15 cellular contexts compared by ENCODE assay signal in the genomic region with DNA sequence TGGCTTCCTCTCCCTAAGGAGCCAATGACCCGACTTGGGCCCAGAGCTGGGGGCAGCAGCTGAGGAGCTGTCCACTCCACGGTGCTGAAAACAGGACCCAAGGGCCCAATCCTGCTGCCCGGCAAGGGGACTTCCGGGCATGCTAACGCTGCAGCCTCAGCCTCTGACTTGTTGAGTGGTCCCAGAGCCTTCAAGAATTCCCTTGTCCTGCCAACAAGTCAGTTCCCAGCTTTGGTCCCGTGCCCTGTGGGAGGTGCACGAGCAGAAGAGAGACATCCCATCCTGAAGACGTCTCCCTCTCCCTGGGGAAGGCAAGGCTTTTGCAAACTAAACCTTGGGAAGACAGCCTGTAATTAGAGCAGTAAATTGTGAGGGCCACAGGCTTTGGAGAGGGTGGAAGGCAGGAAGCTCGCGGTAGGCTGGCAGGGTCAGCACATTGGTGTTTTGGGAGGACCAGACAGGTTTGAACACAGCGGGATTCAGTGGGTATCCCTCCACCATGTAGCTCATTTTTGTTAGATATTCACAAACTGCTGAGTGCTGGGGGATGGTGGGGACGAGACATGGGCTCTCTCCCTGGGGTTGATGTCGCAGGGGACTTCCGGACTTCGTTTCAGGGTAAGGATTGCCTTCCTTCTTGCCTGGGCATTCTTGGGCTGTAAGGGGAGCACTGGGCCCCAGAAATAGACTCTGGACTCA. TPM values are rescaled to one million over a fixed set of nuclear protein-coding genes. Genes with fewer than 3 reads are reported as not detected.
DNase-seq lines count a peak whose midpoint lies in the region; ATAC-seq, FAIRE-seq and TF ChIP-seq lines count a peak whose summit lies in the region.
"Had no signal": no experiment of that assay in that cellular context is flagged by ENCODE, and none has a peak within 500 bp of the region (broad histone marks: within the 10 kb centered on the region; RNA-seq: fewer than 3 reads in every experiment).

No MANE protein-coding gene starts in this region.

- no peak overlapping the region for H2BK12ac ChIP-seq in H1 (ENCODE audit: low read depth, low read length)

- POLR2A ChIA-PET in activated CD4-positive, alpha-beta T cell treated with anti-CD3 and anti-CD28 coated beads for 36 hours (lab: Charles Lee): interaction anchor here (0.5 kb wide), 1 partner anchor 119 kb away, joined by 3 read pairs; no protein-coding TSS in a partner anchor
- POLR2A ChIA-PET in H1 (lab: Charles Lee; ENCODE audit: partially characterized antibody): no interaction called here

- no peak overlapping the region for H3K4me3 ChIP-seq in H1 (ENCODE audit: extremely low read depth in 1 of 4, insufficient read depth in 2 of 4, low read depth in 3 of 4, low read length in 4 of 4)
- H3K4me3 ChIP-seq: skin epidermis, stomach had no signal

- no peak overlapping the region for H3K9ac ChIP-seq in H1 (replicated peaks in 1 of 4; ENCODE audit: extremely low read depth in 1 of 4, low read depth in 3 of 4, low read length in 3 of 4)

- no peak overlapping the region for H3K23ac ChIP-seq in H1 (ENCODE audit: insufficient read length)

- no peak overlapping the region for H4K8ac ChIP-seq in H1 (ENCODE audit: extremely low read depth, insufficient read depth, low read length)

- H3K4ac ChIP-seq in H1 (replicated peaks; ENCODE audit: insufficient read length, low read depth, low read length): no peak overlapping the region

- H3K36me3 Mint-ChIP-seq in activated CD4-positive, alpha-beta T cell treated with anti-CD3 and anti-CD28 coated beads for 36 hours (ENCODE audit: low read depth): no peaks in the 10 kb centered on the region
- H3K36me3 Mint-ChIP-seq: T-cell had no signal

- no peak overlapping the region for H3K4me2 ChIP-seq in H1 (ENCODE audit: insufficient read depth in 1 of 2, low read depth in 2 of 2, low read length in 2 of 2)

- no peak overlapping the region for H3K14ac ChIP-seq in H1 (ENCODE audit: insufficient read length)

- no peak overlapping the region for H3K4me3 Mint-ChIP-seq in activated CD4-positive, alpha-beta T cell treated with anti-CD3 and anti-CD28 coated beads for 36 hours
- H3K4me3 Mint-ChIP-seq: T-cell had no signal

- TF ChIP-seq RAD21 in H1 (IDR thresholded peaks at IDR 0.05 in 1 of 2, conservative IDR thresholded peaks at IDR 0.05 in 1 of 2; ENCODE audit: low read depth in 2 of 2, low read length in 2 of 2): peak in 1 of 2 experiments; percentile 19; a peak in 1 of 4 replicates

- no peak overlapping the region for H3K27ac ChIP-seq in H1 (ENCODE audit: low read depth, low read length)
- H3K27ac ChIP-seq: skin epidermis, stomach had no signal

- 77% methylated on average over 14 of the region's 15 CpGs; no CpG with 5 or more reads in 1 of the 2 experiments for WGBS in H1 (ENCODE audit: extremely low coverage in 1 of 2, insufficient coverage in 1 of 2, insufficient read length in 1 of 2, insufficient replicate concordance in 2 of 2, low coverage in 1 of 2, low lambda C conversion rate in 2 of 2, missing lambda C conversion rate in 1 of 2), 2 experiments

- no peak overlapping the region for H2BK5ac ChIP-seq in H1 (ENCODE audit: low read depth, low read length)

- no peak overlapping the region for H2BK120ac ChIP-seq in H1 (replicated peaks; ENCODE audit: low read depth, low read length)

- no peak overlapping the region for H2BK15ac ChIP-seq in H1 (ENCODE audit: low read length)

- H3K27me3 Mint-ChIP-seq in activated CD4-positive, alpha-beta T cell treated with anti-CD3 and anti-CD28 coated beads for 36 hours: peaks cover 9% of the 10 kb centered on the region

- TF ChIP-seq EP300 in H1 (IDR thresholded peaks at IDR 0.05; ENCODE audit: borderline replicate concordance in 1 of 2, low read depth in 2 of 2, low read length in 2 of 2): no peak

- no peaks in the 10 kb centered on the region for H3K9me3 ChIP-seq in H1 (ENCODE audit: insufficient read depth in 2 of 2, low read depth in 1 of 2, low read length in 1 of 2)
- H3K9me3 ChIP-seq: stomach had no signal

- no peak overlapping the region for H3K27ac Mint-ChIP-seq in activated CD4-positive, alpha-beta T cell treated with anti-CD3 and anti-CD28 coated beads for 36 hours
- H3K27ac Mint-ChIP-seq: T-cell had no signal

- peaks cover 8% of the 10 kb centered on the region; the same call in 1 of the 2 replicates for H3K23me2 ChIP-seq in H1 (ENCODE audit: low read depth, low read length)

- FAIRE-seq in H1 (lab: Jason Lieb, UNC): peak; percentile 13

- no peak for ATAC-seq in activated CD4-positive, alpha-beta T cell treated with anti-CD3 and anti-CD28 coated beads for 36 hours
- ATAC-seq in GM21528 (IDR thresholded peaks at IDR 0.05; ENCODE audit: low FRiP score, unreplicated experiment): no peak
- no peak for ATAC-seq in HG02610 (IDR thresholded peaks at IDR 0.05; ENCODE audit: unreplicated experiment)
- ATAC-seq: Panc1, T-cell had no signal

- DNase-seq in activated CD4-positive, alpha-beta T cell treated with anti-CD3 and anti-CD28 coated beads for 36 hours: peak; percentile 17
- DNase-seq in activated CD4-positive, alpha-beta T cell treated with anti-CD3 and anti-CD28 coated beads, Interleukin-2, amount 50 U/mL, for 1 hour: no peak
- peak; percentile 16 for DNase-seq in KBM-7
- DNase-seq in H1 (ENCODE audit: low read depth in 1 of 2, low spot score in 2 of 2): peak in 1 of 2 experiments; percentile 82
- peak; percentile 64 for DNase-seq in posterior vena cava (ENCODE audit: low spot score)
- DNase-seq in LoVo (ENCODE audit: low spot score): no peak
- DNase-seq: NCI-H1092, stomach had no signal

- H3K9me3 Mint-ChIP-seq in activated CD4-positive, alpha-beta T cell treated with anti-CD3 and anti-CD28 coated beads for 36 hours (ENCODE audit: low read depth): no peaks in the 10 kb centered on the region
- H3K9me3 Mint-ChIP-seq: T-cell had no signal

- H2AFZ ChIP-seq in H1 (ENCODE audit: low read length): no peak overlapping the region

- no peak overlapping the region for H4K5ac ChIP-seq in H1 (ENCODE audit: insufficient read length, low read depth, low read length)

- H2BK20ac ChIP-seq in H1 (ENCODE audit: low read length): no peak overlapping the region

- in situ Hi-C loops in KBM-7 (cut with MboI; ENCODE audit: low pct_unique_long_range_greater_than_20kb, low sequenced_read_pairs): no loop called here

- H2AK5ac ChIP-seq in H1 (ENCODE audit: low read depth, low read length): no peak overlapping the region

- TF ChIP-seq CTCF in H1 (IDR thresholded peaks at IDR 0.05; ENCODE audit: control extremely low read depth in 1 of 3, insufficient read depth in 1 of 3, low read depth in 1 of 3, low read length in 3 of 3): no peak

- H3K27me3 ChIP-seq in H1 (replicated peaks in 1 of 4; ENCODE audit: control insufficient read depth in 3 of 4, extremely low read depth in 1 of 4, insufficient read depth in 3 of 4, low read length in 3 of 4): no peaks in the 10 kb centered on the region

- no peak overlapping the region for H3K56ac ChIP-seq in H1 (replicated peaks; ENCODE audit: insufficient read length, low read depth, low read length)

- no peaks in the 10 kb centered on the region for H3K79me1 ChIP-seq in H1 (ENCODE audit: low read depth, low read length)

- H3K36me3 ChIP-seq in H1 (ENCODE audit: control insufficient read depth in 2 of 4, insufficient read depth in 4 of 4, low read length in 3 of 4): no peaks in the 10 kb centered on the region
- H3K36me3 ChIP-seq: stomach had no signal

- H3K79me2 ChIP-seq in H1 (ENCODE audit: control insufficient read depth in 1 of 2, insufficient read depth in 2 of 2, low read length in 2 of 2): no peaks in the 10 kb centered on the region

- no peak for TF ChIP-seq POLR2A in H1 (IDR thresholded peaks at IDR 0.05; ENCODE audit: control extremely low read depth in 1 of 2, low read depth in 2 of 2, low read length in 2 of 2)

- H4K20me1 ChIP-seq in H1 (replicated peaks in 1 of 2; ENCODE audit: control insufficient read depth in 1 of 2, insufficient read depth in 2 of 2, low read length in 2 of 2): peaks cover 0 to 7% of the 10 kb centered on the region in 2 experiments

- no peak overlapping the region for H3K18ac ChIP-seq in H1 (ENCODE audit: extremely low read depth, low read length)

- no peak overlapping the region for H4K91ac ChIP-seq in H1 (replicated peaks; ENCODE audit: insufficient read length, low read length)

- no peaks in the 10 kb centered on the region for H3K4me1 Mint-ChIP-seq in activated CD4-positive, alpha-beta T cell treated with anti-CD3 and anti-CD28 coated beads for 36 hours
- H3K4me1 Mint-ChIP-seq: T-cell had no signal

- H3K4me1 ChIP-seq in H1 (replicated peaks in 1 of 4; ENCODE audit: control insufficient read depth in 3 of 4, insufficient read depth in 4 of 4, low read length in 3 of 4): peaks cover 0 to 15% (median 6%) of the 10 kb centered on the region in 4 experiments; a peak in 6 of 7 replicates
- H3K4me1 ChIP-seq: stomach had no signal

- CTCF ChIA-PET in activated CD4-positive, alpha-beta T cell treated with anti-CD3 and anti-CD28 coated beads for 36 hours (lab: Charles Lee): no interaction called here
- CTCF ChIA-PET in H1 (lab: Charles Lee; ENCODE audit: partially characterized antibody): interaction anchor here (0.6 to 1.4 kb wide), 5 partner anchors 11 to 634 kb away, joined by 3 read pairs; no protein-coding TSS in a partner anchor

- intact Hi-C loops in activated CD4-positive, alpha-beta T cell treated with anti-CD3 and anti-CD28 coated beads for 36 hours (cut with DNase I, micrococcal nuclease): loop anchor here in 1 of 2 experiments (10.0 kb wide), 1 partner anchor 628 kb away; no protein-coding TSS in a partner anchor
- intact Hi-C loops in posterior vena cava (cut with DNase I): no loop called here

TF ChIP-seq in H1, 55 proteins besides CTCF, POLR2A, EP300 and RAD21 (continues in another document):
- TF ChIP-seq RXRA (IDR thresholded peaks at IDR 0.05; ENCODE audit: insufficient read depth, low read depth, low read length): no peak
- peak; percentile 31 for TF ChIP-seq TAF7 (optimal IDR thresholded peaks at IDR 0.05; ENCODE audit: borderline replicate concordance, low read depth, low read length)
- TF ChIP-seq SAP30 (IDR thresholded peaks at IDR 0.05; ENCODE audit: insufficient read depth, insufficient replicate concordance, low read length): peak; percentile 68
- no peak for TF ChIP-seq TAF1 (IDR thresholded peaks at IDR 0.05; ENCODE audit: low read depth, low read length)
- TF ChIP-seq GTF2F1 (IDR thresholded peaks at IDR 0.05; ENCODE audit: borderline replicate concordance, low read depth, low read length): no peak

RNA-seq across cellular contexts. Expression of gene PRR23E, which starts 29.8 kb away (rescaled TPM):
- not detected for total RNA-seq in activated CD4-positive, alpha-beta T cell treated with anti-CD3 and anti-CD28 coated beads for 36 hours
- not detected in 2 replicates for total RNA-seq in H1 (2021; fragmentation: NEBNext Ultra II Directional; extraction: Animal tissue kit (Norgen Biotek cat#: 25700))
- not detected in 2 replicates for polyA plus RNA-seq in H1 (2011; rRNA removed)
- polyA plus RNA-seq in H1 (2011; cell fraction: cytosol; rRNA removed): not detected
- polyA plus RNA-seq in H1 (2011; cell fraction: nucleus; rRNA removed): not detected
- polyA plus RNA-seq in H1 (2012, experiment 1 of 2): 0.09 TPM in 1 of 4 replicates, not detected in the others
- not detected for polyA plus RNA-seq in H1 (2012, experiment 2 of 2)
- polyA plus RNA-seq in H1 (2013, experiment 1 of 2): not detected
- 0.02 TPM for polyA plus RNA-seq in H1 (2013, experiment 2 of 2)
- not detected in 2 replicates for polyA minus RNA-seq in H1 (2011; rRNA and poly(A)+ RNA removed)
- polyA minus RNA-seq in H1 (2011; cell fraction: cytosol; rRNA and poly(A)+ RNA removed): not detected
- polyA minus RNA-seq in H1 (2011; cell fraction: nucleus; rRNA and poly(A)+ RNA removed): not detected
- not detected for total RNA-seq in posterior vena cava
- total RNA-seq: dermis microvascular lymphatic vessel endothelial cell, NCI-H460, stomach, T-cell had no signal
- polyA plus RNA-seq: stomach had no signal

Comparison
In these comparisons a context has a peak if more than half of its experiments do, and no peak if none do; other contexts are left out.
1. DNase-seq: peak in activated CD4-positive, alpha-beta T cell treated with anti-CD3 and anti-CD28 coated beads for 36 hours (single experiment), KBM-7 (single experiment) and posterior vena cava (single experiment); none in activated CD4-positive, alpha-beta T cell treated with anti-CD3 and anti-CD28 coated beads, Interleukin-2, amount 50 U/mL, for 1 hour (single experiment) and LoVo (single experiment).